ENCODE assay signal across 33 cellular contexts in the genomic region with DNA sequence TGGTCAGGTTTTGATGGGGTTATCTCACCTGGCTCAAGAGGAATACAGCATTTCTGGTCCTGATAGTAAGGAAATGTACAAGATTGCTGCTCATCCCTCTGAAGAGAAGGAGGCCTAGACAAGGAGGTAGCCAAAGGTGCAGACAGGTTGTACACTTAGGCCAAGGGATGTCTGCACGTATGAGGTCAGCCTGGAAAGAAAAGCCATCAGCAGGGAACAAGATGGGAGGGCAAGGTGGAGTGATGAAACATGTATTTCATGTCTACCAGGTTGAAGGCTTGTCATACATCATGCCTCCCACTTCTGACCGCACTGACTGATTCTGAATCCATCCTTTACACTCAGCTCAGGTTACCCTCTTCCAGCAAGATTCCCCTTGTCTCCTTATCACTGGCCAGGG.
"Had no signal": no experiment of that assay in that cellular context is flagged by ENCODE, and none has a peak within 500 bp of the region (broad histone marks: within the 10 kb centered on the region; RNA-seq: fewer than 3 reads in every experiment).

No MANE protein-coding gene starts in this region.

- ATAC-seq: activated naive CD4-positive, alpha-beta T cell treated with anti-CD3 and anti-CD28 coated beads, Interleukin-2, amount 50 U/mL, for 72 hours; activated naive CD8-positive, alpha-beta T cell treated with anti-CD3 and anti-CD28 coated beads, Interleukin-2, amount 50 U/mL, for 24 hours; activated T-cell treated with anti-CD3 and anti-CD28 coated beads, Interleukin-2, amount 50 U/mL, for 4 hours; activated T-cell treated with anti-CD3 and anti-CD28 coated beads, Interleukin-2, amount 50 U/mL, for 72 hours; activated T-helper 17 cell treated with anti-CD3 and anti-CD28 coated beads, Interleukin-2, amount 50 U/mL, for 72 hours; body of pancreas had no signal

- FAIRE-seq: astrocyte had no signal

- H3K27ac ChIP-seq: adrenal gland, ascending aorta, body of pancreas, brain microvascular endothelial cell, breast epithelium, cardiac muscle cell had no signal

- DNase-seq: activated effector memory CD4-positive, alpha-beta T cell treated with anti-CD3 and anti-CD28 coated beads, Interleukin-2, amount 50 U/mL, for 16 hours; activated effector memory CD4-positive, alpha-beta T cell treated with Interleukin-2 at 50 U/mL for 16 hours; activated gamma-delta T cell; activated gamma-delta T cell treated with Interleukin-2 at 50 U/mL for 16 hours; activated naive CD4-positive, alpha-beta T cell; activated naive CD4-positive, alpha-beta T cell treated with anti-CD3 and anti-CD28 coated beads for 36 hours; activated naive CD4-positive, alpha-beta T cell treated with anti-CD3 and anti-CD28 coated beads, Interleukin-2, amount 10 ng/mL, durations not matched to agents 7 days and 5 days; activated naive CD4-positive, alpha-beta T cell treated with anti-CD3 and anti-CD28 coated beads, Interleukin-2, amount 50 U/mL, for 16 hours; activated naive CD4-positive, alpha-beta T cell treated with Interleukin-2 at 50 U/mL for 16 hours; activated naive CD8-positive, alpha-beta T cell treated with anti-CD3 and anti-CD28 coated beads for 36 hours; activated naive CD8-positive, alpha-beta T cell treated with anti-CD3 and anti-CD28 coated beads, Interleukin-2, amount 10 ng/mL, durations not matched to agents 7 days and 5 days; activated naive CD8-positive, alpha-beta T cell treated with anti-CD3 and anti-CD28 coated beads, Interleukin-2, amount 50 U/mL, for 24 hours; activated T-cell treated with anti-CD3 and anti-CD28 coated beads for 4 hours; activated T-cell treated with anti-CD3 and anti-CD28 coated beads, Interleukin-2, amount 50 U/mL, for 1 hour; activated T-cell treated with anti-CD3 and anti-CD28 coated beads, Interleukin-2, amount 50 U/mL, for 24 hours; activated T-cell treated with anti-CD3 and anti-CD28 coated beads, Interleukin-2, amount 50 U/mL, for 4 hours; activated T-cell treated with anti-CD3 and anti-CD28 coated beads, Interleukin-2, amount 50 U/mL, for 48 hours; activated T-cell treated with anti-CD3 and anti-CD28 coated beads, Interleukin-2, amount 50 U/mL, for 72 hours; adrenal gland; amniotic stem cell; amygdala; anterior cingulate cortex; aorta; body of pancreas; brain microvascular endothelial cell; caudate nucleus; cerebellar nuclear complex had no signal

- H3K36me3 ChIP-seq: adrenal gland, ascending aorta, brain microvascular endothelial cell, breast epithelium, cardiac muscle cell had no signal

- H3K27me3 ChIP-seq: adrenal gland, ascending aorta, body of pancreas, brain microvascular endothelial cell, breast epithelium, cardiac muscle cell had no signal

- H3K9me3 ChIP-seq: adrenal gland, ascending aorta, body of pancreas, breast epithelium had no signal

- H3K4me1 ChIP-seq: adrenal gland, ascending aorta, body of pancreas, breast epithelium had no signal

- H3K4me3 ChIP-seq: adrenal gland, ascending aorta, body of pancreas, breast epithelium, cardiac muscle cell had no signal
